1 cellular context compared by ENCODE assay signal in genomic region chr16:85334718-85335583, GRCh38.
TF ChIP-seq lines count a peak whose summit lies in the region.

No MANE protein-coding gene starts in this region.

TF ChIP-seq in K562, 482 proteins besides CTCF, POLR2A, EP300 and RAD21 (continued from another document and continues in another):
- TF ChIP-seq, protein P1, sequence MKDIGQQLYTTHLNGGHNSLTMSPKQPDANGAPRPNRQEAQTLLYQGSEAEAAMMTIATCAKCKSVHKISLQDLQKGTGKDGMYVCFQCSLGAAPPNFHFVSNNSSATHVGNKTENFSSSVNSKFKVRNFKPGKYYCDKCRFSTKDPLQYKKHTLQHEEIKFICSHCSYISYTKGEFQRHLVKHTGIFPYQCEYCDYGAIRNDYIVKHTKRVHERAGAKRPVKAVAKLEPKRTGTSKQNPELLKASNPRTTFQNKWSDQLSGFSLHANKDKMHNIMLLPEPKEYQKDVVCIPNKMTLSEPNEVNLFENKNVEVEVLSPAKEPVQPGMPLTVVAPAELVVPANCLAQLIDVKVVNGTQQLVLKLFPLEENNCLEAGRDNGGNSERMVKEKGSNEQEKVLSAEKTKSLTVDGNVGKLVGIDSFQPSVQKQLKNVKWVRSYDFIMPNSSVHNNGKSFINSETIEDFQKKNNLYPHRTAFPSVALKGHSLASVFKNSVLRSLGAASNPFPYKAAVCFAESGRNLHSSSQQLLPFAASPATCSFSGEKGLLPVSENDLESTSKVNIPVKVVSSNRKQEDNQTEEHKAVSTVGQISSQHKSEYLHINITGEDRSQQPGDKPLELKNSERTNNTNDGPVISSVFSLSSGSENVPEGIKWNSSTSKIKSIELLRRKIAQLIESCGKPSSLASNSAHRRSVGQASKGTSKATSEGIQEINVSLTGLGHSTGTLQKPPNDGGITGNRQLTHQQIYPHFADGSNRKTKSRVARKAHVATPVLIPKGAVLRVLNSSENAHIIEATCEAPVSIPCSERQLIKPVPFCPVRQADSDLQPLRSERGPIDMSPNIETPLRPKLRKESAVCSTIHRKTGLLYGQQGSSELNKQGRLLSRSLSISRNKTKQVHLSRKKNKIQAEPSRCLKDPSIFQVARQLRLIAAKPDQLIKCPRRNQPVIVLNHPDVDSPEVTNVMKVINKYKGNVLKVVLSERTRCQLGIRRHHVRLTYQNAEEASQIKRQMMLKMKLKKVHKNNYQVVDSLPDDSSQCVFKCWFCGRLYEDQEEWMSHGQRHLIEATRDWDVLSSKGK (CRISPR knock-in tag; IDR thresholded peaks at IDR 0.05) = no peak
- no peak for TF ChIP-seq CHD2 (IDR thresholded peaks at IDR 0.05; ENCODE audit: low read depth, low read length)
- no peak for TF ChIP-seq ZNF511 (CRISPR knock-in tag; IDR thresholded peaks at IDR 0.05)
- 0 out of 2 replicates have a peak, but pooled peaks have one; percentile 50 for TF ChIP-seq RREB1 (CRISPR knock-in tag; IDR thresholded peaks at IDR 0.05)
- TF ChIP-seq ZNF76 (CRISPR knock-in tag; IDR thresholded peaks at IDR 0.05; ENCODE audit: borderline replicate concordance) = peak; percentile 87; the same call in 1 of the 2 replicates
- TF ChIP-seq HMGXB4 (CRISPR knock-in tag; IDR thresholded peaks at IDR 0.05) = no peak
- TF ChIP-seq, protein P2, sequence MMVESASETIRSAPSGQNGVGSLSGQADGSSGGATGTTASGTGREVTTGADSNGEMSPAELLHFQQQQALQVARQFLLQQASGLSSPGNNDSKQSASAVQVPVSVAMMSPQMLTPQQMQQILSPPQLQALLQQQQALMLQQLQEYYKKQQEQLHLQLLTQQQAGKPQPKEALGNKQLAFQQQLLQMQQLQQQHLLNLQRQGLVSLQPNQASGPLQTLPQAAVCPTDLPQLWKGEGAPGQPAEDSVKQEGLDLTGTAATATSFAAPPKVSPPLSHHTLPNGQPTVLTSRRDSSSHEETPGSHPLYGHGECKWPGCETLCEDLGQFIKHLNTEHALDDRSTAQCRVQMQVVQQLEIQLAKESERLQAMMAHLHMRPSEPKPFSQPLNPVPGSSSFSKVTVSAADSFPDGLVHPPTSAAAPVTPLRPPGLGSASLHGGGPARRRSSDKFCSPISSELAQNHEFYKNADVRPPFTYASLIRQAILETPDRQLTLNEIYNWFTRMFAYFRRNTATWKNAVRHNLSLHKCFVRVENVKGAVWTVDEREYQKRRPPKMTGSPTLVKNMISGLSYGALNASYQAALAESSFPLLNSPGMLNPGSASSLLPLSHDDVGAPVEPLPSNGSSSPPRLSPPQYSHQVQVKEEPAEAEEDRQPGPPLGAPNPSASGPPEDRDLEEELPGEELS (CRISPR knock-in tag; IDR thresholded peaks at IDR 0.05; ENCODE audit: borderline replicate concordance) = no peak
- TF ChIP-seq ZKSCAN1 (IDR thresholded peaks at IDR 0.05; ENCODE audit: low read depth, low read length) = peak; percentile 36
- 0 out of 4 replicates have a peak, but pooled peaks of 1 of the 2 experiments have one; percentile 7 for TF ChIP-seq KDM4B (IDR thresholded peaks at IDR 0.05; ENCODE audit: borderline replicate concordance in 2 of 2, low read depth in 1 of 2)
- TF ChIP-seq RBM22 (IDR thresholded peaks at IDR 0.05; ENCODE audit: low read depth, low read length, poor library complexity, severe bottlenecking) = no peak
- no peak for TF ChIP-seq ZNF445 (CRISPR knock-in tag; IDR thresholded peaks at IDR 0.05; ENCODE audit: low read depth)
- peak; percentile 55; the same call in 1 of the 2 replicates for TF ChIP-seq RNF2 (IDR thresholded peaks at IDR 0.05)
- TF ChIP-seq ZNF212 (CRISPR knock-in tag; IDR thresholded peaks at IDR 0.05) = 0 out of 2 replicates have a peak, but pooled peaks have one; percentile 67
- no peak for TF ChIP-seq GABPB1 (CRISPR knock-in tag; IDR thresholded peaks at IDR 0.05)
- TF ChIP-seq PHB (CRISPR knock-in tag; IDR thresholded peaks at IDR 0.05) = no peak
- TF ChIP-seq FOXJ3 (CRISPR knock-in tag; IDR thresholded peaks at IDR 0.05) = peak; percentile 27; the same call in 1 of the 2 replicates
- peak; percentile 34 for TF ChIP-seq ATF7 (IDR thresholded peaks at IDR 0.05)
- no peak for TF ChIP-seq PML (IDR thresholded peaks at IDR 0.05; ENCODE audit: low read length)
- no peak for TF ChIP-seq COPS2 (conservative IDR thresholded peaks at IDR 0.05)
- no peak for TF ChIP-seq HMG20A (CRISPR knock-in tag; conservative IDR thresholded peaks at IDR 0.05)
- TF ChIP-seq ZNF23 (CRISPR knock-in tag; IDR thresholded peaks at IDR 0.05) = no peak
- TF ChIP-seq ZFP30 (CRISPR knock-in tag; IDR thresholded peaks at IDR 0.05; ENCODE audit: borderline replicate concordance) = no peak
- no peak for TF ChIP-seq HLTF (IDR thresholded peaks at IDR 0.05)
- TF ChIP-seq FOXO4 (CRISPR knock-in tag; IDR thresholded peaks at IDR 0.05) = no peak
- TF ChIP-seq HCFC1 (IDR thresholded peaks at IDR 0.05; ENCODE audit: low read depth, low read length) = no peak
- TF ChIP-seq FIP1L1 (IDR thresholded peaks at IDR 0.05; ENCODE audit: low read depth, low read length, poor library complexity, severe bottlenecking) = peak; percentile 17
- TF ChIP-seq RFX7 (CRISPR knock-in tag; IDR thresholded peaks at IDR 0.05) = no peak
- TF ChIP-seq ZNF347 (CRISPR knock-in tag; IDR thresholded peaks at IDR 0.05; ENCODE audit: low read depth) = no peak
- TF ChIP-seq PBX2 (CRISPR knock-in tag; IDR thresholded peaks at IDR 0.05; ENCODE audit: low read depth) = no peak
- peak; percentile 68 for TF ChIP-seq PBX2 (tag; conservative IDR thresholded peaks at IDR 0.05; ENCODE audit: low read depth)
- 0 out of 2 replicates have a peak, but pooled peaks have one; percentile 22 for TF ChIP-seq ZNF586 (CRISPR knock-in tag; conservative IDR thresholded peaks at IDR 0.05)
- peak; percentile 61; the same call in 1 of the 2 replicates for TF ChIP-seq MBD2 (IDR thresholded peaks at IDR 0.05; ENCODE audit: borderline replicate concordance, low read depth)
- no peak for TF ChIP-seq ZNF778 (CRISPR knock-in tag; IDR thresholded peaks at IDR 0.05)
- TF ChIP-seq TEAD1 (CRISPR knock-in tag; IDR thresholded peaks at IDR 0.05) = peak in 1 of 2 experiments; percentile 19; a peak in 1 of 4 replicates
- TF ChIP-seq, protein P3, sequence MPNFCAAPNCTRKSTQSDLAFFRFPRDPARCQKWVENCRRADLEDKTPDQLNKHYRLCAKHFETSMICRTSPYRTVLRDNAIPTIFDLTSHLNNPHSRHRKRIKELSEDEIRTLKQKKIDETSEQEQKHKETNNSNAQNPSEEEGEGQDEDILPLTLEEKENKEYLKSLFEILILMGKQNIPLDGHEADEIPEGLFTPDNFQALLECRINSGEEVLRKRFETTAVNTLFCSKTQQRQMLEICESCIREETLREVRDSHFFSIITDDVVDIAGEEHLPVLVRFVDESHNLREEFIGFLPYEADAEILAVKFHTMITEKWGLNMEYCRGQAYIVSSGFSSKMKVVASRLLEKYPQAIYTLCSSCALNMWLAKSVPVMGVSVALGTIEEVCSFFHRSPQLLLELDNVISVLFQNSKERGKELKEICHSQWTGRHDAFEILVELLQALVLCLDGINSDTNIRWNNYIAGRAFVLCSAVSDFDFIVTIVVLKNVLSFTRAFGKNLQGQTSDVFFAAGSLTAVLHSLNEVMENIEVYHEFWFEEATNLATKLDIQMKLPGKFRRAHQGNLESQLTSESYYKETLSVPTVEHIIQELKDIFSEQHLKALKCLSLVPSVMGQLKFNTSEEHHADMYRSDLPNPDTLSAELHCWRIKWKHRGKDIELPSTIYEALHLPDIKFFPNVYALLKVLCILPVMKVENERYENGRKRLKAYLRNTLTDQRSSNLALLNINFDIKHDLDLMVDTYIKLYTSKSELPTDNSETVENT (CRISPR knock-in tag; IDR thresholded peaks at IDR 0.05) = no peak
- TF ChIP-seq DNMT1 (IDR thresholded peaks at IDR 0.05) = no peak
- no peak for TF ChIP-seq ESRRB (CRISPR knock-in tag; IDR thresholded peaks at IDR 0.05; ENCODE audit: borderline replicate concordance)
- TF ChIP-seq E2F3 (CRISPR knock-in tag; IDR thresholded peaks at IDR 0.05) = no peak
- peak; percentile 96 for TF ChIP-seq BHLHE40 (IDR thresholded peaks at IDR 0.05; ENCODE audit: low read length)
- no peak for TF ChIP-seq PRMT5 (CRISPR knock-in tag; IDR thresholded peaks at IDR 0.05)
- no peak for TF ChIP-seq FUS (optimal IDR thresholded peaks at IDR 0.05; ENCODE audit: low read depth, low read length)
- TF ChIP-seq ZNF77 (CRISPR knock-in tag; IDR thresholded peaks at IDR 0.05) = no peak
- TF ChIP-seq SMAD4 (CRISPR knock-in tag; conservative IDR thresholded peaks at IDR 0.05) = peak; percentile 85; the same call in 1 of the 2 replicates
